22 cellular contexts compared by ENCODE assay signal in the genomic region with DNA sequence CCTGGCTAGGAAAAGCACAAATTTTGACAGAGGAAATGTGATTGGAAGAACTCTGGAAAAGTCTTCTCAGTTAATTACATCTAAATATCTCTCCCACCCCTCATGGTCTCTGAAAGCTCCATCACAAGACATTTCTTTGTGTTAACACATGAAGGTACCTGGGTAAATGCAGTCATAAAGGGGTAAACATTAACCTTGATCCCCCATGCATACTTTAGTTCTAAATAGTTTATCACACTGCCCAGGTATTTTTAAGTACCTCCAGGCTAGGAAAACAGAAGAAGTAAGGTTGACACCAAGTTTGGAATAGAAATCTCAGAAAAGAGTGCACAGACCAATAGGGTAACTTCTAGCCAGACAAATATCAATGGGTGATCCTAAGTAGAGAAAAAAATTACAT.
"Had no signal": no experiment of that assay in that cellular context is flagged by ENCODE, and none has a peak within 500 bp of the region (broad histone marks: within the 10 kb centered on the region; RNA-seq: fewer than 3 reads in every experiment).

No MANE protein-coding gene starts in this region.

- H3K27ac Mint-ChIP-seq: endodermal cell; memory B cell; nephron progenitor cell; stimulated activated memory B cell treated with anti-CD40 and anti-IgM and Interleukin-4, amounts not matched to agents 10 μg/mL and 1 μg/mL and 100 μg/mL, for 72 hours; stimulated activated naive CD8-positive, alpha-beta T cell treated with anti-CD3 and anti-CD28 coated beads, Interleukin-15, Interleukin-2, amounts not matched to agents 100 ng/mL and 50 ng/mL, for 24 hours had no signal

- DNase-seq: cerebellar nuclear complex; colonic mucosa; effector CD4-positive, alpha-beta T cell; endodermal cell; foreskin melanocyte; head of caudate nucleus; hypothalamus; left ventricle myocardium inferior; lower lobe of right lung; naive B cell; nephron progenitor cell; psoas muscle; spleen; stimulated activated CD4-positive, alpha-beta T cell treated with anti-CD3 and anti-CD28 coated beads, Interleukin-15, amount 100 ng/mL, for 24 hours; stimulated activated CD4-positive, alpha-beta T cell treated with anti-CD3 and anti-CD28 coated beads, Interleukin-1b, Interleukin-23, amount 100 ng/mL, for 48 hours; stimulated activated CD4-positive, alpha-beta T cell treated with anti-CD3 and anti-CD28 coated beads, Interleukin-4, amount 100 ng/mL, for 24 hours; tibial artery; upper lobe of right lung had no signal

- H3K4me1 ChIP-seq: colonic mucosa, left ventricle myocardium inferior, lower lobe of right lung, psoas muscle, spleen, upper lobe of right lung had no signal

- H3K4me3 Mint-ChIP-seq: endodermal cell; memory B cell; naive B cell; nephron progenitor cell; stimulated activated memory B cell treated with anti-CD40 and anti-IgM and Interleukin-4, amounts not matched to agents 10 μg/mL and 1 μg/mL and 100 μg/mL, for 72 hours; stimulated activated naive CD8-positive, alpha-beta T cell treated with anti-CD3 and anti-CD28 coated beads, Interleukin-15, Interleukin-2, amounts not matched to agents 100 ng/mL and 50 ng/mL, for 24 hours had no signal

- H3K4me1 Mint-ChIP-seq: endodermal cell; memory B cell; stimulated activated memory B cell treated with anti-CD40 and anti-IgM and Interleukin-4, amounts not matched to agents 10 μg/mL and 1 μg/mL and 100 μg/mL, for 72 hours had no signal

- H3K9me3 ChIP-seq: colonic mucosa, left ventricle myocardium inferior, lower lobe of right lung, psoas muscle, spleen, tibial artery, upper lobe of right lung had no signal

- H3K4me3 ChIP-seq: colonic mucosa, left ventricle myocardium inferior, lower lobe of right lung, psoas muscle, spleen, tibial artery, upper lobe of right lung had no signal

- ATAC-seq: lower lobe of right lung, psoas muscle, sciatic nerve, upper lobe of right lung had no signal

- H3K36me3 Mint-ChIP-seq: memory B cell; naive B cell; stimulated activated memory B cell treated with anti-CD40 and anti-IgM and Interleukin-4, amounts not matched to agents 10 μg/mL and 1 μg/mL and 100 μg/mL, for 72 hours had no signal

- H3K27ac ChIP-seq: colonic mucosa, left ventricle myocardium inferior, lower lobe of right lung, psoas muscle, spleen, tibial artery, upper lobe of right lung had no signal

- H3K27me3 Mint-ChIP-seq: memory B cell; stimulated activated naive CD8-positive, alpha-beta T cell treated with anti-CD3 and anti-CD28 coated beads, Interleukin-15, Interleukin-2, amounts not matched to agents 100 ng/mL and 50 ng/mL, for 24 hours had no signal

- H3K9me3 Mint-ChIP-seq: endodermal cell; memory B cell; nephron progenitor cell; stimulated activated memory B cell treated with anti-CD40 and anti-IgM and Interleukin-4, amounts not matched to agents 10 μg/mL and 1 μg/mL and 100 μg/mL, for 72 hours; stimulated activated naive CD8-positive, alpha-beta T cell treated with anti-CD3 and anti-CD28 coated beads, Interleukin-15, Interleukin-2, amounts not matched to agents 100 ng/mL and 50 ng/mL, for 24 hours had no signal

- H3K36me3 ChIP-seq: colonic mucosa, left ventricle myocardium inferior, lower lobe of right lung, spleen, tibial artery, upper lobe of right lung had no signal

- H3K27me3 ChIP-seq: colonic mucosa, spleen, tibial artery, upper lobe of right lung had no signal
